In genomic region chr15:57312323-57313133, GRCh38 we compare ENCODE assay signal across 20 cellular contexts.
A peak's percentile ranks its signal among the peaks of the same experiment; 100 is the strongest.
DNase-seq lines count a peak whose midpoint lies in the region; ATAC-seq and TF ChIP-seq lines count a peak whose summit lies in the region.
"Had no signal": no experiment of that assay in that cellular context is flagged by ENCODE, and none has a peak within 500 bp of the region (broad histone marks: within the 10 kb centered on the region; RNA-seq: fewer than 3 reads in every experiment).

No MANE protein-coding gene starts in this region.

- no peak for DNase-seq in Right ventricle myocardium inferior (ENCODE audit: missing footprints)
- no peak for DNase-seq in cardiac septum (ENCODE audit: low spot score)
- DNase-seq in cardiac muscle cell (ENCODE audit: low read depth in 1 of 2, low spot score in 1 of 2), result no peak
- DNase-seq in myocyte (ENCODE audit: low read depth), result peak; percentile 79
- no peak for DNase-seq in chondrocyte (ENCODE audit: low spot score)
- DNase-seq in GM10266 (ENCODE audit: extremely low spot score), result no peak
- DNase-seq: activated CD4-positive, CD25-positive, alpha-beta regulatory T cell treated with anti-CD3 and anti-CD28 coated beads, Interleukin-2, amount 50 U/mL, for 72 hours; activated gamma-delta T cell treated with Interleukin-2 at 50 U/mL for 16 hours; aorta; cortex of kidney; DMS79 treated with DMSO at 0.1 percent for 48 hours; NCI-H1436; NCI-H2227 treated with DMSO at 0.1 percent for 48 hours; tibial artery had no signal

- peak overlapping the region; percentile 15 for H3K27ac ChIP-seq in cardiac muscle cell
- H3K27ac ChIP-seq: KMS-11, skin epidermis, tibial artery had no signal

- H3K4me1 Mint-ChIP-seq in chondrocyte (ENCODE audit: low read depth), result peaks cover 3% of the 10 kb centered on the region

- no peaks in the 10 kb centered on the region for H3K27me3 ChIP-seq in cardiac muscle cell
- H3K27me3 ChIP-seq: tibial artery had no signal

- H3K4me3 ChIP-seq in cardiac muscle cell, result no peak overlapping the region
- H3K4me3 ChIP-seq: skin epidermis, tibial artery had no signal

- H3K36me3 Mint-ChIP-seq in chondrocyte (ENCODE audit: low read depth), result no peaks in the 10 kb centered on the region
- H3K36me3 Mint-ChIP-seq: CD14-positive monocyte had no signal

- H3K27me3 Mint-ChIP-seq in chondrocyte (ENCODE audit: low read depth), result no peaks in the 10 kb centered on the region
- H3K27me3 Mint-ChIP-seq: memory B cell had no signal

- H3K27ac Mint-ChIP-seq in chondrocyte (ENCODE audit: unreplicated experiment), result no peak overlapping the region
- H3K27ac Mint-ChIP-seq: CD14-positive monocyte had no signal

- H3K4me1 ChIP-seq in cardiac muscle cell (ENCODE audit: low read depth), result no peaks in the 10 kb centered on the region
- H3K4me1 ChIP-seq: tibial artery had no signal

- no peaks in the 10 kb centered on the region for H3K9me3 ChIP-seq in cardiac muscle cell (ENCODE audit: low read depth)
- H3K9me3 ChIP-seq: tibial artery had no signal

- H3K36me3 ChIP-seq in cardiac muscle cell, result no peaks in the 10 kb centered on the region
- H3K36me3 ChIP-seq: tibial artery had no signal

- H3K9me3 Mint-ChIP-seq in chondrocyte (ENCODE audit: low read depth), result no peaks in the 10 kb centered on the region
- H3K9me3 Mint-ChIP-seq: CD14-positive monocyte, memory B cell had no signal

- no peak for TF ChIP-seq CTCF in cardiac muscle cell (IDR thresholded peaks at IDR 0.05; ENCODE audit: low read depth, low read length)
- TF ChIP-seq CTCF in chondrocyte (IDR thresholded peaks at IDR 0.05), result no peak
- TF ChIP-seq CTCF in GM10266 (IDR thresholded peaks at IDR 0.05; ENCODE audit: control insufficient read depth, insufficient read depth, low read depth, missing control alignments), result no peak

- ATAC-seq in Right ventricle myocardium inferior, result peak; percentile 51
- ATAC-seq in HG03025 (IDR thresholded peaks at IDR 0.05; ENCODE audit: low FRiP score, unreplicated experiment), result no peak
- ATAC-seq in GM21390 (IDR thresholded peaks at IDR 0.05; ENCODE audit: unreplicated experiment), result no peak

- H3K4me3 Mint-ChIP-seq in chondrocyte (ENCODE audit: unreplicated experiment), result no peak overlapping the region
- H3K4me3 Mint-ChIP-seq: CD14-positive monocyte, memory B cell had no signal

- intact Hi-C loops in Right ventricle myocardium inferior (cut with DNase I), result no loop called here
- intact Hi-C loops in cardiac septum (cut with DNase I), result no loop called here
